In the genomic region with DNA sequence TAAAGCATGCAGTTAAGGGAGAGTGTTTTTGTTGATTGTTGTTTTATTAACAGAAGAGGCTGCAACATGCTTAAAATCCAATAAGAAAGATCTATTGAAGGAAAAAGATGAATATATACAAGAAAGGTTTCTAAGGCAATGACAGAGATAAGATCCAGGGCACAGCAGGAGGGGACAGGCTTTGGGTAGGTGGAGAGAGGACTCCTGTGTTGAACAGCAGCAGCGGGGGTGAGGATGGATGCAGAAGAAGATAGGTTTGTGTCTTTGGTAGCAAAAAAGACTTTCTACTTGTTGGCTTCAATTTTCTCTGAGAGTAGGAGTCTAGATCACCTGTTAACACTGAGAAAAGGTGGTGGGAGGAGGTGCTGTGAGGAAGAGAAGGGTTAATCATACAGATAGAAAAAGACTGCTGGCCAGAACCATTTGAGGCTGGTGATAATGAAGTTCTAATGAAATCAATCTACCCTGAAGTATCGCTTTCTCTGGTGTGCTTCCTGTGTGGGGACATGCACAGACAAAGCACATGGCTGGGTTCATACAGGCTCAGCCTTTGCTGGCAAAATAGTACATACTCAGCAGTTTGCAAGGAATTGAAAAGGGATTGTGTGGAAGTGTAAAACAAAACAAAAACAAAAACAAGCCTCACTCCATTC, we compare ENCODE assay signal across 8 cellular contexts.
DNase-seq lines count a peak whose midpoint lies in the region; ATAC-seq and TF ChIP-seq lines count a peak whose summit lies in the region.

No MANE protein-coding gene starts in this region.

- POLR2A ChIA-PET in GM10248 (lab: Yijun Ruan, JAX): no interaction called here

- CTCF ChIA-PET in GM10248 (lab: Yijun Ruan, JAX): interaction anchor here (1.4 kb wide), 1 partner anchor 10 kb away, joined by 5 read pairs; no protein-coding TSS in a partner anchor

- no peak for TF ChIP-seq CTCF in GM10248 (IDR thresholded peaks at IDR 0.05; ENCODE audit: control extremely low read depth, extremely low read depth, low read depth, missing control alignments)

- DNase-seq in GM10248 (ENCODE audit: extremely low spot score): peak; percentile 39
- DNase-seq in caudate nucleus (lab: John Stamatoyannopoulos, UW): no peak
- no peak for DNase-seq in cerebellar nuclear complex (lab: John Stamatoyannopoulos, UW)
- DNase-seq in UCSD-AML1 (lab: John Stamatoyannopoulos, UW; ENCODE audit: unreplicated experiment): no peak
- DNase-seq in activated T-cell treated with anti-CD3 and anti-CD28 coated beads, Interleukin-2, amount 50 U/mL, for 48 hours: no peak
- DNase-seq in hepatic stellate cell (ENCODE audit: low spot score): no peak

- ATAC-seq in GM19455 (IDR thresholded peaks at IDR 0.05; ENCODE audit: unreplicated experiment) (peak; percentile 93), HG03103 (IDR thresholded peaks at IDR 0.05; ENCODE audit: low read depth, unreplicated experiment) (peak; percentile 87)

- peak overlapping the region; percentile 28 for H3K27ac ChIP-seq in caudate nucleus (ENCODE audit: low read depth, low read length)
